In genomic region chr5:149380466-149381121, GRCh38 we compare ENCODE assay signal across 1 cellular context.
TF ChIP-seq lines count a peak whose summit lies in the region.

No MANE protein-coding gene starts in this region.

TF ChIP-seq in HepG2, 621 proteins besides CTCF, POLR2A, EP300 and RAD21 (continued from another document and continues in another):
- TF ChIP-seq GLMP (CRISPR knock-in tag; IDR thresholded peaks at IDR 0.05; ENCODE audit: borderline replicate concordance) (no peak), CHD4 (IDR thresholded peaks at IDR 0.05; ENCODE audit: borderline replicate concordance, low read length) (no peak), SOX13 (IDR thresholded peaks at IDR 0.05) (no peak), SOX13 (CRISPR knock-in tag; conservative IDR thresholded peaks at IDR 0.05 in 1 of 2, IDR thresholded peaks at IDR 0.05 in 1 of 2) (0 out of 4 replicates have a peak, but pooled peaks of 1 of the 2 experiments have one; percentile 16), SIN3B (IDR thresholded peaks at IDR 0.05; ENCODE audit: low read length) (no peak), TCF7L2 (IDR thresholded peaks at IDR 0.05; ENCODE audit: low read depth, low read length) (no peak), ESRRA (CRISPR knock-in tag; IDR thresholded peaks at IDR 0.05; ENCODE audit: low read depth) (0 out of 2 replicates have a peak, but pooled peaks have one; percentile 46), TOE1 (CRISPR knock-in tag; IDR thresholded peaks at IDR 0.05) (no peak), CENPT (CRISPR knock-in tag; IDR thresholded peaks at IDR 0.05; ENCODE audit: low read depth) (no peak), ZFP36L1 (CRISPR knock-in tag; IDR thresholded peaks at IDR 0.05) (no peak), MAX (IDR thresholded peaks at IDR 0.05) (peak; percentile 77), SP2 (CRISPR knock-in tag; IDR thresholded peaks at IDR 0.05) (no peak), NR2F2 (IDR thresholded peaks at IDR 0.05; ENCODE audit: borderline replicate concordance, low read depth) (no peak), ZNF607 (CRISPR knock-in tag; IDR thresholded peaks at IDR 0.05; ENCODE audit: borderline replicate concordance) (peak; percentile 55; the same call in 1 of the 2 replicates), NR3C1 (CRISPR knock-in tag; IDR thresholded peaks at IDR 0.05) (no peak), CSRNP1 (CRISPR knock-in tag; IDR thresholded peaks at IDR 0.05) (0 out of 2 replicates have a peak, but pooled peaks have one; percentile 65), HDAC1 (CRISPR knock-in tag; IDR thresholded peaks at IDR 0.05) (peak; percentile 30; the same call in 1 of the 2 replicates), IRF2 (CRISPR knock-in tag; IDR thresholded peaks at IDR 0.05) (no peak), HCFC1 (IDR thresholded peaks at IDR 0.05; ENCODE audit: low read depth, low read length) (no peak), GTF3A (CRISPR knock-in tag; conservative IDR thresholded peaks at IDR 0.05) (no peak), ZNF615 (CRISPR knock-in tag; IDR thresholded peaks at IDR 0.05; ENCODE audit: borderline replicate concordance) (no peak), ZBTB44 (CRISPR knock-in tag; IDR thresholded peaks at IDR 0.05) (no peak), KMT2A (CRISPR knock-in tag; IDR thresholded peaks at IDR 0.05) (no peak), SMAD3 (CRISPR knock-in tag; IDR thresholded peaks at IDR 0.05) (no peak), ZNF18 (CRISPR knock-in tag; IDR thresholded peaks at IDR 0.05; ENCODE audit: insufficient replicate concordance) (no peak), ZBTB20 (CRISPR knock-in tag; IDR thresholded peaks at IDR 0.05; ENCODE audit: borderline replicate concordance, low read depth) (no peak), MATR3 (CRISPR knock-in tag; IDR thresholded peaks at IDR 0.05) (no peak), HOXA5 (CRISPR knock-in tag; IDR thresholded peaks at IDR 0.05) (no peak), ZC3H4 (CRISPR knock-in tag; IDR thresholded peaks at IDR 0.05; ENCODE audit: borderline replicate concordance) (no peak), ELF3 (CRISPR knock-in tag; IDR thresholded peaks at IDR 0.05) (peak; percentile 32), ZNF224 (CRISPR knock-in tag; IDR thresholded peaks at IDR 0.05) (no peak), ZFP36L2 (CRISPR knock-in tag; IDR thresholded peaks at IDR 0.05) (no peak), ZNF383 (CRISPR knock-in tag; IDR thresholded peaks at IDR 0.05; ENCODE audit: borderline replicate concordance) (no peak), ZNF33B (CRISPR knock-in tag; IDR thresholded peaks at IDR 0.05) (0 out of 2 replicates have a peak, but pooled peaks have one; percentile 48), KAT2B (IDR thresholded peaks at IDR 0.05; ENCODE audit: borderline replicate concordance, low read depth, low read length) (no peak), ZKSCAN8 (CRISPR knock-in tag; IDR thresholded peaks at IDR 0.05; ENCODE audit: borderline replicate concordance) (no peak)
- TF ChIP-seq, protein P1, sequence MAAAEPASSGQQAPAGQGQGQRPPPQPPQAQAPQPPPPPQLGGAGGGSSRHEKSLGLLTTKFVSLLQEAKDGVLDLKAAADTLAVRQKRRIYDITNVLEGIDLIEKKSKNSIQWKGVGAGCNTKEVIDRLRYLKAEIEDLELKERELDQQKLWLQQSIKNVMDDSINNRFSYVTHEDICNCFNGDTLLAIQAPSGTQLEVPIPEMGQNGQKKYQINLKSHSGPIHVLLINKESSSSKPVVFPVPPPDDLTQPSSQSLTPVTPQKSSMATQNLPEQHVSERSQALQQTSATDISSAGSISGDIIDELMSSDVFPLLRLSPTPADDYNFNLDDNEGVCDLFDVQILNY (CRISPR knock-in tag; conservative IDR thresholded peaks at IDR 0.05) = no peak
- TF ChIP-seq, protein P2, sequence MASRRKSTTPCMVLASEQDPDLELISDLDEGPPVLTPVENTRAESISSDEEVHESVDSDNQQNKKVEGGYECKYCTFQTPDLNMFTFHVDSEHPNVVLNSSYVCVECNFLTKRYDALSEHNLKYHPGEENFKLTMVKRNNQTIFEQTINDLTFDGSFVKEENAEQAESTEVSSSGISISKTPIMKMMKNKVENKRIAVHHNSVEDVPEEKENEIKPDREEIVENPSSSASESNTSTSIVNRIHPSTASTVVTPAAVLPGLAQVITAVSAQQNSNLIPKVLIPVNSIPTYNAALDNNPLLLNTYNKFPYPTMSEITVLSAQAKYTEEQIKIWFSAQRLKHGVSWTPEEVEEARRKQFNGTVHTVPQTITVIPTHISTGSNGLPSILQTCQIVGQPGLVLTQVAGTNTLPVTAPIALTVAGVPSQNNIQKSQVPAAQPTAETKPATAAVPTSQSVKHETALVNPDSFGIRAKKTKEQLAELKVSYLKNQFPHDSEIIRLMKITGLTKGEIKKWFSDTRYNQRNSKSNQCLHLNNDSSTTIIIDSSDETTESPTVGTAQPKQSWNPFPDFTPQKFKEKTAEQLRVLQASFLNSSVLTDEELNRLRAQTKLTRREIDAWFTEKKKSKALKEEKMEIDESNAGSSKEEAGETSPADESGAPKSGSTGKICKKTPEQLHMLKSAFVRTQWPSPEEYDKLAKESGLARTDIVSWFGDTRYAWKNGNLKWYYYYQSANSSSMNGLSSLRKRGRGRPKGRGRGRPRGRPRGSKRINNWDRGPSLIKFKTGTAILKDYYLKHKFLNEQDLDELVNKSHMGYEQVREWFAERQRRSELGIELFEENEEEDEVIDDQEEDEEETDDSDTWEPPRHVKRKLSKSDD (CRISPR knock-in tag; IDR thresholded peaks at IDR 0.05; ENCODE audit: low read depth) = no peak
- TF ChIP-seq, protein P3, sequence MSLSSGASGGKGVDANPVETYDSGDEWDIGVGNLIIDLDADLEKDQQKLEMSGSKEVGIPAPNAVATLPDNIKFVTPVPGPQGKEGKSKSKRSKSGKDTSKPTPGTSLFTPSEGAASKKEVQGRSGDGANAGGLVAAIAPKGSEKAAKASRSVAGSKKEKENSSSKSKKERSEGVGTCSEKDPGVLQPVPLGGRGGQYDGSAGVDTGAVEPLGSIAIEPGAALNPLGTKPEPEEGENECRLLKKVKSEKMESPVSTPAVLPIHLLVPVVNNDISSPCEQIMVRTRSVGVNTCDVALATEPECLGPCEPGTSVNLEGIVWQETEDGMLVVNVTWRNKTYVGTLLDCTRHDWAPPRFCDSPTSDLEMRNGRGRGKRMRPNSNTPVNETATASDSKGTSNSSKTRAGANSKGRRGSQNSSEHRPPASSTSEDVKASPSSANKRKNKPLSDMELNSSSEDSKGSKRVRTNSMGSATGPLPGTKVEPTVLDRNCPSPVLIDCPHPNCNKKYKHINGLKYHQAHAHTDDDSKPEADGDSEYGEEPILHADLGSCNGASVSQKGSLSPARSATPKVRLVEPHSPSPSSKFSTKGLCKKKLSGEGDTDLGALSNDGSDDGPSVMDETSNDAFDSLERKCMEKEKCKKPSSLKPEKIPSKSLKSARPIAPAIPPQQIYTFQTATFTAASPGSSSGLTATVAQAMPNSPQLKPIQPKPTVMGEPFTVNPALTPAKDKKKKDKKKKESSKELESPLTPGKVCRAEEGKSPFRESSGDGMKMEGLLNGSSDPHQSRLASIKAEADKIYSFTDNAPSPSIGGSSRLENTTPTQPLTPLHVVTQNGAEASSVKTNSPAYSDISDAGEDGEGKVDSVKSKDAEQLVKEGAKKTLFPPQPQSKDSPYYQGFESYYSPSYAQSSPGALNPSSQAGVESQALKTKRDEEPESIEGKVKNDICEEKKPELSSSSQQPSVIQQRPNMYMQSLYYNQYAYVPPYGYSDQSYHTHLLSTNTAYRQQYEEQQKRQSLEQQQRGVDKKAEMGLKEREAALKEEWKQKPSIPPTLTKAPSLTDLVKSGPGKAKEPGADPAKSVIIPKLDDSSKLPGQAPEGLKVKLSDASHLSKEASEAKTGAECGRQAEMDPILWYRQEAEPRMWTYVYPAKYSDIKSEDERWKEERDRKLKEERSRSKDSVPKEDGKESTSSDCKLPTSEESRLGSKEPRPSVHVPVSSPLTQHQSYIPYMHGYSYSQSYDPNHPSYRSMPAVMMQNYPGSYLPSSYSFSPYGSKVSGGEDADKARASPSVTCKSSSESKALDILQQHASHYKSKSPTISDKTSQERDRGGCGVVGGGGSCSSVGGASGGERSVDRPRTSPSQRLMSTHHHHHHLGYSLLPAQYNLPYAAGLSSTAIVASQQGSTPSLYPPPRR (CRISPR knock-in tag; IDR thresholded peaks at IDR 0.05; ENCODE audit: borderline replicate concordance) = no peak
- TF ChIP-seq, protein P4, sequence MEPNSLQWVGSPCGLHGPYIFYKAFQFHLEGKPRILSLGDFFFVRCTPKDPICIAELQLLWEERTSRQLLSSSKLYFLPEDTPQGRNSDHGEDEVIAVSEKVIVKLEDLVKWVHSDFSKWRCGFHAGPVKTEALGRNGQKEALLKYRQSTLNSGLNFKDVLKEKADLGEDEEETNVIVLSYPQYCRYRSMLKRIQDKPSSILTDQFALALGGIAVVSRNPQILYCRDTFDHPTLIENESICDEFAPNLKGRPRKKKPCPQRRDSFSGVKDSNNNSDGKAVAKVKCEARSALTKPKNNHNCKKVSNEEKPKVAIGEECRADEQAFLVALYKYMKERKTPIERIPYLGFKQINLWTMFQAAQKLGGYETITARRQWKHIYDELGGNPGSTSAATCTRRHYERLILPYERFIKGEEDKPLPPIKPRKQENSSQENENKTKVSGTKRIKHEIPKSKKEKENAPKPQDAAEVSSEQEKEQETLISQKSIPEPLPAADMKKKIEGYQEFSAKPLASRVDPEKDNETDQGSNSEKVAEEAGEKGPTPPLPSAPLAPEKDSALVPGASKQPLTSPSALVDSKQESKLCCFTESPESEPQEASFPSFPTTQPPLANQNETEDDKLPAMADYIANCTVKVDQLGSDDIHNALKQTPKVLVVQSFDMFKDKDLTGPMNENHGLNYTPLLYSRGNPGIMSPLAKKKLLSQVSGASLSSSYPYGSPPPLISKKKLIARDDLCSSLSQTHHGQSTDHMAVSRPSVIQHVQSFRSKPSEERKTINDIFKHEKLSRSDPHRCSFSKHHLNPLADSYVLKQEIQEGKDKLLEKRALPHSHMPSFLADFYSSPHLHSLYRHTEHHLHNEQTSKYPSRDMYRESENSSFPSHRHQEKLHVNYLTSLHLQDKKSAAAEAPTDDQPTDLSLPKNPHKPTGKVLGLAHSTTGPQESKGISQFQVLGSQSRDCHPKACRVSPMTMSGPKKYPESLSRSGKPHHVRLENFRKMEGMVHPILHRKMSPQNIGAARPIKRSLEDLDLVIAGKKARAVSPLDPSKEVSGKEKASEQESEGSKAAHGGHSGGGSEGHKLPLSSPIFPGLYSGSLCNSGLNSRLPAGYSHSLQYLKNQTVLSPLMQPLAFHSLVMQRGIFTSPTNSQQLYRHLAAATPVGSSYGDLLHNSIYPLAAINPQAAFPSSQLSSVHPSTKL (CRISPR knock-in tag; IDR thresholded peaks at IDR 0.05) = peak; percentile 57
